Comparison of ENCODE assay signal across 8 cellular contexts in the genomic region with DNA sequence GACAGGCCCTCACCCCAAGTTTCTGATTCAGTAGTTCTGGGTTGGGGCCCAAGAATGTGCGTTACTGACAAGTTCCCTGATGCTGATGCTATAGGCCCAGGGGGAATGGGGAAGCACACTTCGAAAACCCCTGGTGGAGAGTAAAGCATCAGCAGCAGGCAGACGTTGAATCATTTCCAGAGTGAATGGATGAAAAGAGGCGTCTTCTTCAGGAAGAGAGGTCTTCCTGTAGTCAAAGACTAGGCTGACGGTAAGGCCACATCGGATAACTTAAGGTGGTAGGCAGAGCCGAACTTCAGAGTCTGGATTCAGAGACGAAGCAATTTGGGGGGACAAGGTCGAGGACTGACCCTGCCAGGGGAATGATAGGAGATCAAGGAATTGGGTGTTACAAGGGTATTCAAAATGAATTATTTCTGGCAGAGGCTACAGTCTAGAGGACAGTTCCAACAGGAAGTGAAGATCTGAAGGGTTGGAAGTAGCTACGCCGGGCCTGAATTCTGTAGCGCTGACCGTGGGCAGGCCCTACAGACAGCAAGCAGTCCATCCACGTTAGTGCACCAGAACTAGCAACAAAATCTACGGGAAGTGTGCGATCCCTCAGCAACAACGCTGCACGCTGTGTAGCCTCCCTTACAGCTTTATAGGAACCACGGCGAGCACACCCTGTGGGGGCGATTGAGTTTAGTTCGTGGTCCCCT. TPM values are rescaled to one million over a fixed set of nuclear protein-coding genes. Genes with fewer than 3 reads are reported as not detected.
DNase-seq lines count a peak whose midpoint lies in the region; ATAC-seq and TF ChIP-seq lines count a peak whose summit lies in the region.

No MANE protein-coding gene starts in this region.

- peak overlapping the region; percentile 88 for H3K9ac ChIP-seq in ES-I3 (ENCODE audit: low read depth, low read length)

- peak; percentile 43 for TF ChIP-seq CTCF in NB4 (IDR thresholded peaks at IDR 0.05; ENCODE audit: low read depth, low read length)
- TF ChIP-seq CTCF in fibroblast of the aortic adventitia (IDR thresholded peaks at IDR 0.05; ENCODE audit: insufficient read depth, low read length), result peak; percentile 51
- TF ChIP-seq CTCF in omental fat pad (IDR thresholded peaks at IDR 0.05), result no peak

- H3K4me3 ChIP-seq in NB4 (ENCODE audit: low read depth, low read length), result peak overlapping the region; percentile 100
- H3K4me3 ChIP-seq in fibroblast of the aortic adventitia (ENCODE audit: low read depth, low read length), result peak overlapping the region; percentile 97

- H3K9me3 ChIP-seq in ES-I3 (ENCODE audit: control insufficient read depth, insufficient read depth, low read length), result no peaks in the 10 kb centered on the region

- peaks cover 10% of the 10 kb centered on the region; the same call in 1 of the 2 replicates for H3K4me1 ChIP-seq in ES-I3 (ENCODE audit: insufficient read depth, low read length)

- DNase-seq in NB4 (ENCODE audit: low read depth) (peak; percentile 76), activated T-cell treated with anti-CD3 and anti-CD28 coated beads for 48 hours (ENCODE audit: low read depth) (peak; percentile 38), fibroblast of the aortic adventitia (ENCODE audit: low read depth) (peak; percentile 40), omental fat pad (ENCODE audit: low spot score) (no peak), NCI-H446 (lab: John Stamatoyannopoulos, UW) (no peak)

- peak; percentile 22 for ATAC-seq in GM21723 (IDR thresholded peaks at IDR 0.05; ENCODE audit: unreplicated experiment)
- ATAC-seq in omental fat pad (ENCODE audit: low FRiP score), result peak; percentile 4
- no peak for ATAC-seq in GM19463 (IDR thresholded peaks at IDR 0.05; ENCODE audit: unreplicated experiment)

- peaks cover 15% of the 10 kb centered on the region for H3K36me3 ChIP-seq in ES-I3 (ENCODE audit: insufficient read depth, low read length)

- TF ChIP-seq POLR2A in NB4 (IDR thresholded peaks at IDR 0.05; ENCODE audit: extremely low read depth, insufficient read length), result no peak

RNA-seq across cellular contexts. Expression of a gene that starts 0.9 kb away (rescaled TPM):
- total RNA-seq in fibroblast of the aortic adventitia (ENCODE audit: low replicate concordance) (30.9 and 63.4 TPM in 2 replicates), omental fat pad (10 to 100 TPM; 36.9 to 66.9 (median 50.9) TPM)

RNA-seq across cellular contexts. Expression of a gene that starts 21.1 kb away (rescaled TPM):
- total RNA-seq in fibroblast of the aortic adventitia (ENCODE audit: low replicate concordance) (796 and 2,500 TPM in 2 replicates), omental fat pad (1,000 to 10,000 TPM; 1,426 to 2,619 (median 2,025) TPM)

RNA-seq across cellular contexts. Expression of a gene that starts 21.5 kb away (rescaled TPM):
- total RNA-seq in fibroblast of the aortic adventitia (ENCODE audit: low replicate concordance) (61.2 and 79.9 TPM in 2 replicates), omental fat pad (10 to 100 TPM; 43.2 to 61.7 (median 51.4) TPM)

RNA-seq across cellular contexts. Expression of a gene that starts 25.5 kb away (rescaled TPM):
- not detected in 2 replicates for total RNA-seq in fibroblast of the aortic adventitia (ENCODE audit: low replicate concordance)
- total RNA-seq in omental fat pad, result not detected

RNA-seq across cellular contexts. Expression of a gene that starts 33.6 kb away (rescaled TPM):
- total RNA-seq in fibroblast of the aortic adventitia (ENCODE audit: low replicate concordance) (13.4 and 15.5 TPM in 2 replicates), omental fat pad (10 to 100 TPM; 11.6 to 18.4 (median 14.0) TPM)

Comparison
In these comparisons a context has a peak if more than half of its experiments do, and no peak if none do; other contexts are left out.
1. DNase-seq: peak in NB4 (single experiment), activated T-cell treated with anti-CD3 and anti-CD28 coated beads for 48 hours (single experiment) and fibroblast of the aortic adventitia (single experiment); none in omental fat pad (single experiment) and NCI-H446 (0 of 2).
2. CTCF ChIP-seq: peak in NB4 (single experiment) and fibroblast of the aortic adventitia (single experiment); none in omental fat pad (0 of 3).